1 cellular context compared by ENCODE assay signal in the genomic region with DNA sequence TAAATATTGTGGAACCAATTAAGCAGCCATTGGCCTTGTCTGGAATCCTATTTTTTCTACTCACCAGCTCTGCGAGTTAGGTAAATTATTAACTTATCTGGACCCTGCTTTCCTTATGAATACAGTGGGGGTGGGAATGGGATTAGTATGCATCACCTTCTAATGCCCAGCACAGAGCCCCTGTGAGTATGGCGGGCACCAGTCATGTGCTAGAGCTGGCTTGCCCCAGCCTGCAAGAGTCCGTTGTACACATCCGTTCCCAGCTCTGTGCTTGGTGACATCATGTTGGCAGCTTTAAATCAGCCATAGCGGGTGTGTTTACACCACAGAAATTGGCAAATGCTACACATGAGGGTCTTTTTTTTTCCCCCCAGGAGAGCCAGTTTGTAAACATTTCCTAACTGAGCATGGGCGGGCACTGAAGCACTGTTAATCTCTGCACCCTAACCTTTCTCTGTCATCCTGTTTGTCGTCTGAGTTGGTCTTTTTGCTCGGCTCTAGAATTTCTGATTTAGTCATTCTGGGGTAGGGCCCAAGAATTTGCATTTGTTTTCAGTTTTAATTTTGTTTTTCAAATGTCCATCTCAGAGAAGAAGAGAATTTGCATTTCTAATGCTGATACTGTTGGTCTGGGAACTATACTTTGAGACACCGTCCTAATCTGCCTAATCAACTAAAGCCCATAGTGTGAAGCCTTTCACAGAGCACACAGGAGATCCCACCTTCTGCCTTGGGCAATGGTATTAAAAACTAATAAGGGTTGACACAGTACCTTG.
TF ChIP-seq lines count a peak whose summit lies in the region.

No MANE protein-coding gene starts in this region.

TF ChIP-seq in HepG2, 621 proteins besides CTCF, POLR2A, EP300 and RAD21 (continued from another document):
- TF ChIP-seq, protein P1, sequence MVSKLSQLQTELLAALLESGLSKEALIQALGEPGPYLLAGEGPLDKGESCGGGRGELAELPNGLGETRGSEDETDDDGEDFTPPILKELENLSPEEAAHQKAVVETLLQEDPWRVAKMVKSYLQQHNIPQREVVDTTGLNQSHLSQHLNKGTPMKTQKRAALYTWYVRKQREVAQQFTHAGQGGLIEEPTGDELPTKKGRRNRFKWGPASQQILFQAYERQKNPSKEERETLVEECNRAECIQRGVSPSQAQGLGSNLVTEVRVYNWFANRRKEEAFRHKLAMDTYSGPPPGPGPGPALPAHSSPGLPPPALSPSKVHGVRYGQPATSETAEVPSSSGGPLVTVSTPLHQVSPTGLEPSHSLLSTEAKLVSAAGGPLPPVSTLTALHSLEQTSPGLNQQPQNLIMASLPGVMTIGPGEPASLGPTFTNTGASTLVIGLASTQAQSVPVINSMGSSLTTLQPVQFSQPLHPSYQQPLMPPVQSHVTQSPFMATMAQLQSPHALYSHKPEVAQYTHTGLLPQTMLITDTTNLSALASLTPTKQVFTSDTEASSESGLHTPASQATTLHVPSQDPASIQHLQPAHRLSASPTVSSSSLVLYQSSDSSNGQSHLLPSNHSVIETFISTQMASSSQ (IDR thresholded peaks at IDR 0.05; ENCODE audit: low read depth): peak; percentile 39; the same call in 1 of the 2 replicates
- TF ChIP-seq, protein P1 (CRISPR knock-in tag; IDR thresholded peaks at IDR 0.05; ENCODE audit: borderline replicate concordance): no peak; the same call in 1 of the 2 replicates
- TF ChIP-seq, protein P2, sequence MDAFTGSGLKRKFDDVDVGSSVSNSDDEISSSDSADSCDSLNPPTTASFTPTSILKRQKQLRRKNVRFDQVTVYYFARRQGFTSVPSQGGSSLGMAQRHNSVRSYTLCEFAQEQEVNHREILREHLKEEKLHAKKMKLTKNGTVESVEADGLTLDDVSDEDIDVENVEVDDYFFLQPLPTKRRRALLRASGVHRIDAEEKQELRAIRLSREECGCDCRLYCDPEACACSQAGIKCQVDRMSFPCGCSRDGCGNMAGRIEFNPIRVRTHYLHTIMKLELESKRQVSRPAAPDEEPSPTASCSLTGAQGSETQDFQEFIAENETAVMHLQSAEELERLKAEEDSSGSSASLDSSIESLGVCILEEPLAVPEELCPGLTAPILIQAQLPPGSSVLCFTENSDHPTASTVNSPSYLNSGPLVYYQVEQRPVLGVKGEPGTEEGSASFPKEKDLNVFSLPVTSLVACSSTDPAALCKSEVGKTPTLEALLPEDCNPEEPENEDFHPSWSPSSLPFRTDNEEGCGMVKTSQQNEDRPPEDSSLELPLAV (CRISPR knock-in tag; conservative IDR thresholded peaks at IDR 0.05; ENCODE audit: low read depth): no peak
- TF ChIP-seq, protein P3, sequence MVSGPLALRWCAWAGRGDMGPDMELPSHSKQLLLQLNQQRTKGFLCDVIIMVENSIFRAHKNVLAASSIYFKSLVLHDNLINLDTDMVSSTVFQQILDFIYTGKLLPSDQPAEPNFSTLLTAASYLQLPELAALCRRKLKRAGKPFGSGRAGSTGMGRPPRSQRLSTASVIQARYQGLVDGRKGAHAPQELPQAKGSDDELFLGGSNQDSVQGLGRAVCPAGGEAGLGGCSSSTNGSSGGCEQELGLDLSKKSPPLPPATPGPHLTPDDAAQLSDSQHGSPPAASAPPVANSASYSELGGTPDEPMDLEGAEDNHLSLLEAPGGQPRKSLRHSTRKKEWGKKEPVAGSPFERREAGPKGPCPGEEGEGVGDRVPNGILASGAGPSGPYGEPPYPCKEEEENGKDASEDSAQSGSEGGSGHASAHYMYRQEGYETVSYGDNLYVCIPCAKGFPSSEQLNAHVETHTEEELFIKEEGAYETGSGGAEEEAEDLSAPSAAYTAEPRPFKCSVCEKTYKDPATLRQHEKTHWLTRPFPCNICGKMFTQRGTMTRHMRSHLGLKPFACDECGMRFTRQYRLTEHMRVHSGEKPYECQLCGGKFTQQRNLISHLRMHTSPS (CRISPR knock-in tag; IDR thresholded peaks at IDR 0.05; ENCODE audit: low read depth): peak; percentile 32; the same call in 1 of the 2 replicates
- TF ChIP-seq HNF4G (IDR thresholded peaks at IDR 0.05; ENCODE audit: borderline replicate concordance, low read depth, low read length) (0 out of 2 replicates have a peak, but pooled peaks have one; percentile 18), HNF4G (CRISPR knock-in tag; IDR thresholded peaks at IDR 0.05; ENCODE audit: borderline replicate concordance, low read depth) (no peak), ZNF205 (CRISPR knock-in tag; IDR thresholded peaks at IDR 0.05) (no peak), MLLT10 (CRISPR knock-in tag; IDR thresholded peaks at IDR 0.05) (no peak), ZBTB7B (CRISPR knock-in tag; IDR thresholded peaks at IDR 0.05) (0 out of 2 replicates have a peak, but pooled peaks have one; percentile 44)
- TF ChIP-seq, protein P4, sequence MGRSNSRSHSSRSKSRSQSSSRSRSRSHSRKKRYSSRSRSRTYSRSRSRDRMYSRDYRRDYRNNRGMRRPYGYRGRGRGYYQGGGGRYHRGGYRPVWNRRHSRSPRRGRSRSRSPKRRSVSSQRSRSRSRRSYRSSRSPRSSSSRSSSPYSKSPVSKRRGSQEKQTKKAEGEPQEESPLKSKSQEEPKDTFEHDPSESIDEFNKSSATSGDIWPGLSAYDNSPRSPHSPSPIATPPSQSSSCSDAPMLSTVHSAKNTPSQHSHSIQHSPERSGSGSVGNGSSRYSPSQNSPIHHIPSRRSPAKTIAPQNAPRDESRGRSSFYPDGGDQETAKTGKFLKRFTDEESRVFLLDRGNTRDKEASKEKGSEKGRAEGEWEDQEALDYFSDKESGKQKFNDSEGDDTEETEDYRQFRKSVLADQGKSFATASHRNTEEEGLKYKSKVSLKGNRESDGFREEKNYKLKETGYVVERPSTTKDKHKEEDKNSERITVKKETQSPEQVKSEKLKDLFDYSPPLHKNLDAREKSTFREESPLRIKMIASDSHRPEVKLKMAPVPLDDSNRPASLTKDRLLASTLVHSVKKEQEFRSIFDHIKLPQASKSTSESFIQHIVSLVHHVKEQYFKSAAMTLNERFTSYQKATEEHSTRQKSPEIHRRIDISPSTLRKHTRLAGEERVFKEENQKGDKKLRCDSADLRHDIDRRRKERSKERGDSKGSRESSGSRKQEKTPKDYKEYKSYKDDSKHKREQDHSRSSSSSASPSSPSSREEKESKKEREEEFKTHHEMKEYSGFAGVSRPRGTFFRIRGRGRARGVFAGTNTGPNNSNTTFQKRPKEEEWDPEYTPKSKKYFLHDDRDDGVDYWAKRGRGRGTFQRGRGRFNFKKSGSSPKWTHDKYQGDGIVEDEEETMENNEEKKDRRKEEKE (IDR thresholded peaks at IDR 0.05): no peak
- TF ChIP-seq, protein P5, sequence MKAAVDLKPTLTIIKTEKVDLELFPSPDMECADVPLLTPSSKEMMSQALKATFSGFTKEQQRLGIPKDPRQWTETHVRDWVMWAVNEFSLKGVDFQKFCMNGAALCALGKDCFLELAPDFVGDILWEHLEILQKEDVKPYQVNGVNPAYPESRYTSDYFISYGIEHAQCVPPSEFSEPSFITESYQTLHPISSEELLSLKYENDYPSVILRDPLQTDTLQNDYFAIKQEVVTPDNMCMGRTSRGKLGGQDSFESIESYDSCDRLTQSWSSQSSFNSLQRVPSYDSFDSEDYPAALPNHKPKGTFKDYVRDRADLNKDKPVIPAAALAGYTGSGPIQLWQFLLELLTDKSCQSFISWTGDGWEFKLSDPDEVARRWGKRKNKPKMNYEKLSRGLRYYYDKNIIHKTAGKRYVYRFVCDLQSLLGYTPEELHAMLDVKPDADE (CRISPR knock-in tag; IDR thresholded peaks at IDR 0.05): no peak
